12 cellular contexts compared by ENCODE assay signal in genomic region chr6:87730310-87730709, GRCh38. TPM values are rescaled to one million over a fixed set of nuclear protein-coding genes. Genes with fewer than 3 reads are reported as not detected.
DNase-seq lines count a peak whose midpoint lies in the region; ATAC-seq and TF ChIP-seq lines count a peak whose summit lies in the region.
"Had no signal": no experiment of that assay in that cellular context is flagged by ENCODE, and none has a peak within 500 bp of the region (broad histone marks: within the 10 kb centered on the region; RNA-seq: fewer than 3 reads in every experiment).

No MANE protein-coding gene starts in this region.

- peaks cover 2% of the 10 kb centered on the region for H3K9me3 Mint-ChIP-seq in activated CD4-positive, alpha-beta memory T cell treated with anti-CD3 and anti-CD28 coated beads for 36 hours
- peaks cover 9% of the 10 kb centered on the region for H3K9me3 Mint-ChIP-seq in activated CD4-positive, alpha-beta memory T cell treated with anti-CD3 and anti-CD28 coated beads, Interleukin-2, amount 10 ng/mL, durations not matched to agents 7 days and 5 days
- peaks cover 0 to 2% (median 0%) of the 10 kb centered on the region in 8 donors for H3K9me3 Mint-ChIP-seq in CD4-positive, alpha-beta memory T cell
- H3K9me3 Mint-ChIP-seq in effector memory CD8-positive, alpha-beta T cell, result no peaks in the 10 kb centered on the region
- H3K9me3 Mint-ChIP-seq: activated T-cell treated with anti-CD3 and anti-CD28 coated beads, Interleukin-2, amount 50 U/mL, for 24 hours had no signal

- no peak overlapping the region for H3K4me3 ChIP-seq in upper lobe of right lung
- no peak overlapping the region for H3K4me3 ChIP-seq in CD4-positive, alpha-beta memory T cell (ENCODE audit: low read length in 2 of 2)
- H3K4me3 ChIP-seq: pancreas, SJSA1 had no signal

- CTCF ChIA-PET in activated CD4-positive, alpha-beta memory T cell treated with anti-CD3 and anti-CD28 coated beads for 36 hours (lab: Charles Lee), result no interaction called here
- CTCF ChIA-PET in activated CD4-positive, alpha-beta memory T cell treated with anti-CD3 and anti-CD28 coated beads, Interleukin-2, amount 10 ng/mL, durations not matched to agents 7 days and 5 days (lab: Charles Lee), result no interaction called here
- CTCF ChIA-PET in CD4-positive, alpha-beta memory T cell (lab: Charles Lee; ENCODE audit: partially characterized antibody), result interaction anchor here (1.8 kb wide), 1 partner anchor 101 kb away, joined by 4 read pairs; no protein-coding TSS in a partner anchor

- H3K4me1 ChIP-seq in upper lobe of right lung, result peaks cover 24% of the 10 kb centered on the region
- H3K4me1 ChIP-seq in CD4-positive, alpha-beta memory T cell (ENCODE audit: insufficient read depth, low read length), result peaks cover 28% of the 10 kb centered on the region

- no peaks in the 10 kb centered on the region for H3K36me3 ChIP-seq in upper lobe of right lung
- no peaks in the 10 kb centered on the region for H3K36me3 ChIP-seq in CD4-positive, alpha-beta memory T cell (ENCODE audit: insufficient read depth, low read length)
- H3K36me3 ChIP-seq: pancreas, SJSA1 had no signal

- no peaks in the 10 kb centered on the region for H3K27me3 ChIP-seq in upper lobe of right lung
- no peaks in the 10 kb centered on the region for H3K27me3 ChIP-seq in CD4-positive, alpha-beta memory T cell (ENCODE audit: insufficient read depth, low read length)
- H3K27me3 ChIP-seq: pancreas, SJSA1 had no signal

- no peak overlapping the region for H3K4me3 Mint-ChIP-seq in activated CD4-positive, alpha-beta memory T cell treated with anti-CD3 and anti-CD28 coated beads for 36 hours
- no peak overlapping the region for H3K4me3 Mint-ChIP-seq in activated CD4-positive, alpha-beta memory T cell treated with anti-CD3 and anti-CD28 coated beads, Interleukin-2, amount 10 ng/mL, durations not matched to agents 7 days and 5 days
- no peak overlapping the region for H3K4me3 Mint-ChIP-seq in T-helper 17 cell
- no peak overlapping the region for H3K4me3 Mint-ChIP-seq in CD4-positive, alpha-beta memory T cell
- H3K4me3 Mint-ChIP-seq in effector memory CD8-positive, alpha-beta T cell, result no peak overlapping the region
- H3K4me3 Mint-ChIP-seq: activated T-cell treated with anti-CD3 and anti-CD28 coated beads, Interleukin-2, amount 50 U/mL, for 24 hours; B cell had no signal

- H3K27ac ChIP-seq in upper lobe of right lung, result no peak overlapping the region
- H3K27ac ChIP-seq in CD4-positive, alpha-beta memory T cell (ENCODE audit: low read depth, low read length), result no peak overlapping the region
- H3K27ac ChIP-seq: pancreas, SJSA1 had no signal

- no peaks in the 10 kb centered on the region for H3K36me3 Mint-ChIP-seq in activated CD4-positive, alpha-beta memory T cell treated with anti-CD3 and anti-CD28 coated beads for 36 hours
- H3K36me3 Mint-ChIP-seq in activated CD4-positive, alpha-beta memory T cell treated with anti-CD3 and anti-CD28 coated beads, Interleukin-2, amount 10 ng/mL, durations not matched to agents 7 days and 5 days (ENCODE audit: low read depth), result no peaks in the 10 kb centered on the region
- no peaks in the 10 kb centered on the region for H3K36me3 Mint-ChIP-seq in T-helper 17 cell (ENCODE audit: low read depth)
- no peaks in the 10 kb centered on the region for H3K36me3 Mint-ChIP-seq in CD4-positive, alpha-beta memory T cell
- peaks cover 3% of the 10 kb centered on the region for H3K36me3 Mint-ChIP-seq in effector memory CD8-positive, alpha-beta T cell (ENCODE audit: insufficient read depth)

- H3K4me1 Mint-ChIP-seq in activated CD4-positive, alpha-beta memory T cell treated with anti-CD3 and anti-CD28 coated beads for 36 hours (ENCODE audit: low read depth), result peaks cover 35% of the 10 kb centered on the region
- peaks cover 36% of the 10 kb centered on the region for H3K4me1 Mint-ChIP-seq in activated CD4-positive, alpha-beta memory T cell treated with anti-CD3 and anti-CD28 coated beads, Interleukin-2, amount 10 ng/mL, durations not matched to agents 7 days and 5 days
- H3K4me1 Mint-ChIP-seq in T-helper 17 cell, result peaks cover 37% of the 10 kb centered on the region
- peaks cover 19 to 45% (median 31%) of the 10 kb centered on the region in 4 donors for H3K4me1 Mint-ChIP-seq in CD4-positive, alpha-beta memory T cell
- H3K4me1 Mint-ChIP-seq in effector memory CD8-positive, alpha-beta T cell (ENCODE audit: low read depth in 2 of 2), result peaks cover 10 to 14% of the 10 kb centered on the region in 2 donors

- intact Hi-C loops in activated CD4-positive, alpha-beta memory T cell treated with anti-CD3 and anti-CD28 coated beads for 36 hours (cut with micrococcal nuclease), result loop anchor here (1.0 kb wide), 1 partner anchor 8 kb away; no protein-coding TSS in a partner anchor
- intact Hi-C loops in left ventricle myocardium superior (cut with micrococcal nuclease), result no loop called here
- intact Hi-C loops in upper lobe of right lung (cut with DNase I), result no loop called here
- intact Hi-C loops in CD4-positive, alpha-beta memory T cell (cut with micrococcal nuclease), result no loop called here

- H3K9me3 ChIP-seq in T-helper 17 cell (ENCODE audit: control insufficient read depth, low read length, poor library complexity, severe bottlenecking) (no peaks in the 10 kb centered on the region), upper lobe of right lung (no peaks in the 10 kb centered on the region)
- no peaks in the 10 kb centered on the region for H3K9me3 ChIP-seq in CD4-positive, alpha-beta memory T cell (ENCODE audit: control insufficient read depth in 1 of 2, low read length in 2 of 2)
- H3K9me3 ChIP-seq: pancreas, SJSA1 had no signal

- H3K27me3 Mint-ChIP-seq in activated CD4-positive, alpha-beta memory T cell treated with anti-CD3 and anti-CD28 coated beads for 36 hours, result no peaks in the 10 kb centered on the region
- H3K27me3 Mint-ChIP-seq in activated CD4-positive, alpha-beta memory T cell treated with anti-CD3 and anti-CD28 coated beads, Interleukin-2, amount 10 ng/mL, durations not matched to agents 7 days and 5 days, result peaks cover 7% of the 10 kb centered on the region
- H3K27me3 Mint-ChIP-seq in T-helper 17 cell, result no peaks in the 10 kb centered on the region
- H3K27me3 Mint-ChIP-seq in CD4-positive, alpha-beta memory T cell, result no peaks in the 10 kb centered on the region
- no peaks in the 10 kb centered on the region for H3K27me3 Mint-ChIP-seq in effector memory CD8-positive, alpha-beta T cell
- H3K27me3 Mint-ChIP-seq: B cell had no signal

- TF ChIP-seq CTCF in upper lobe of right lung (IDR thresholded peaks at IDR 0.05), result no peak

- H3K27ac Mint-ChIP-seq in activated CD4-positive, alpha-beta memory T cell treated with anti-CD3 and anti-CD28 coated beads for 36 hours, result no peak overlapping the region
- H3K27ac Mint-ChIP-seq in activated CD4-positive, alpha-beta memory T cell treated with anti-CD3 and anti-CD28 coated beads, Interleukin-2, amount 10 ng/mL, durations not matched to agents 7 days and 5 days, result no peak overlapping the region
- H3K27ac Mint-ChIP-seq in T-helper 17 cell, result peak overlapping the region; percentile 53
- peak overlapping the region in 3 of 7 donors; percentile 4 to 54 (median 44) for H3K27ac Mint-ChIP-seq in CD4-positive, alpha-beta memory T cell
- H3K27ac Mint-ChIP-seq in effector memory CD8-positive, alpha-beta T cell, result no peak overlapping the region
- H3K27ac Mint-ChIP-seq: activated T-cell treated with anti-CD3 and anti-CD28 coated beads, Interleukin-2, amount 50 U/mL, for 24 hours; B cell had no signal

- no peak for ATAC-seq in T-helper 17 cell
- peak; percentile 78 for ATAC-seq in left ventricle myocardium superior
- peak; percentile 13 for ATAC-seq in upper lobe of right lung
- ATAC-seq in effector memory CD8-positive, alpha-beta T cell (replicated peaks), result no peak

- POLR2A ChIA-PET in activated CD4-positive, alpha-beta memory T cell treated with anti-CD3 and anti-CD28 coated beads for 36 hours (lab: Charles Lee), result interaction anchor here (0.5 to 1.2 kb wide), 3 partner anchors 9 to 129 kb away, joined by 3 to 4 read pairs (median 4); partner anchors contain the start of gene AKIRIN2
- POLR2A ChIA-PET in activated CD4-positive, alpha-beta memory T cell treated with anti-CD3 and anti-CD28 coated beads, Interleukin-2, amount 10 ng/mL, durations not matched to agents 7 days and 5 days (lab: Charles Lee), result interaction anchor here (1.2 to 1.5 kb wide), 3 partner anchors 9 to 28 kb away, joined by 3 to 7 read pairs (median 4); partner anchors contain the start of gene AKIRIN2
- POLR2A ChIA-PET in CD4-positive, alpha-beta memory T cell (lab: Charles Lee; ENCODE audit: partially characterized antibody), result interaction anchor here (0.5 to 6.9 kb wide), 3 partner anchors 8 to 1625 kb away, joined by 3 to 52 read pairs (median 3); partner anchors contain the start of gene AKIRIN2

- peak; percentile 44 for DNase-seq in activated CD4-positive, alpha-beta memory T cell treated with anti-CD3 and anti-CD28 coated beads for 36 hours
- no peak for DNase-seq in activated CD4-positive, alpha-beta memory T cell treated with anti-CD3 and anti-CD28 coated beads, Interleukin-2, amount 10 ng/mL, durations not matched to agents 7 days and 5 days
- no peak for DNase-seq in T-helper 17 cell
- peak; percentile 84 for DNase-seq in left ventricle myocardium superior
- DNase-seq in upper lobe of right lung, result no peak
- no peak for DNase-seq in CD4-positive, alpha-beta memory T cell
- DNase-seq in effector memory CD8-positive, alpha-beta T cell, result no peak
- no peak for DNase-seq in DMS114 treated with DMSO at 0.1 percent for 48 hours (lab: John Stamatoyannopoulos, UW; ENCODE audit: unreplicated experiment)
- DNase-seq: activated T-cell treated with anti-CD3 and anti-CD28 coated beads, Interleukin-2, amount 50 U/mL, for 24 hours; pancreas had no signal

RNA-seq across cellular contexts. Expression of gene AKIRIN2, which starts 28.3 kb away (rescaled TPM):
- total RNA-seq in activated CD4-positive, alpha-beta memory T cell treated with anti-CD3 and anti-CD28 coated beads for 36 hours, result 10 to 100 TPM; 45.7 to 46.0 TPM
- 10 to 100 TPM; 56.5 to 58.5 TPM for total RNA-seq in activated CD4-positive, alpha-beta memory T cell treated with anti-CD3 and anti-CD28 coated beads, Interleukin-2, amount 10 ng/mL, durations not matched to agents 7 days and 5 days
- total RNA-seq in T-helper 17 cell (100 to 1,000 TPM; 114 to 128 TPM), left ventricle myocardium superior (30.7 TPM), upper lobe of right lung (56.6 TPM)
- 10 to 100 TPM; 68.6 to 69.8 TPM for total RNA-seq in CD4-positive, alpha-beta memory T cell
- 10 to 100 TPM; 49.3 to 51.7 TPM for polyA plus RNA-seq in CD4-positive, alpha-beta memory T cell

Comparison
In these comparisons a context has a peak if more than half of its experiments do, and no peak if none do; other contexts are left out.
1. DNase-seq: peak in activated CD4-positive, alpha-beta memory T cell treated with anti-CD3 and anti-CD28 coated beads for 36 hours (single experiment) and left ventricle myocardium superior (single experiment); none in activated CD4-positive, alpha-beta memory T cell treated with anti-CD3 and anti-CD28 coated beads, Interleukin-2, amount 10 ng/mL, durations not matched to agents 7 days and 5 days (single experiment), T-helper 17 cell (0 of 3), upper lobe of right lung (single experiment), CD4-positive, alpha-beta memory T cell (0 of 5), effector memory CD8-positive, alpha-beta T cell (0 of 3) and DMS114 treated with DMSO at 0.1 percent for 48 hours (single experiment).
2. ATAC-seq: peak in left ventricle myocardium superior (single experiment) and upper lobe of right lung (single experiment); none in T-helper 17 cell (single experiment) and effector memory CD8-positive, alpha-beta T cell (single experiment).